9 cellular contexts compared by ENCODE assay signal in genomic region chr10:3886191-3886590, GRCh38.
DNase-seq lines count a peak whose midpoint lies in the region; ATAC-seq lines count a peak whose summit lies in the region.
"Had no signal": no experiment of that assay in that cellular context is flagged by ENCODE, and none has a peak within 500 bp of the region (broad histone marks: within the 10 kb centered on the region; RNA-seq: fewer than 3 reads in every experiment).

No MANE protein-coding gene starts in this region.

- DNase-seq in Daoy (ENCODE audit: low read depth): peak; percentile 67
- DNase-seq in amniotic epithelial cell (ENCODE audit: low read depth): peak; percentile 62
- DNase-seq in hepatic stellate cell (ENCODE audit: low spot score): peak; percentile 73
- DNase-seq in renal cortical epithelial cell (ENCODE audit: low read depth): peak; percentile 62
- DNase-seq in NCI-H510A (lab: John Stamatoyannopoulos, UW): no peak
- no peak for DNase-seq in stimulated activated CD4-positive, alpha-beta T cell treated with anti-CD3 and anti-CD28 coated beads, Interleukin-12 subunit alpha, Interleukin-12 subunit beta, amount 100 ng/mL, for 4 hours
- DNase-seq: stimulated activated CD4-positive, alpha-beta T cell treated with anti-CD3 and anti-CD28 coated beads, Interleukin-15, amount 100 ng/mL, for 24 hours had no signal

- ATAC-seq in GM19324 (IDR thresholded peaks at IDR 0.05; ENCODE audit: low FRiP score, unreplicated experiment): no peak
- ATAC-seq in HG02623 (IDR thresholded peaks at IDR 0.05; ENCODE audit: unreplicated experiment): no peak

Comparison
In these comparisons a context has a peak if more than half of its experiments do, and no peak if none do; other contexts are left out.
1. DNase-seq: peak in Daoy (single experiment), amniotic epithelial cell (single experiment), hepatic stellate cell (single experiment) and renal cortical epithelial cell (single experiment); none in NCI-H510A (single experiment) and stimulated activated CD4-positive, alpha-beta T cell treated with anti-CD3 and anti-CD28 coated beads, Interleukin-12 subunit alpha, Interleukin-12 subunit beta, amount 100 ng/mL, for 4 hours (single experiment).